In genomic region chr21:38760017-38760761, GRCh38 we compare ENCODE assay signal across 1 cellular context.
TF ChIP-seq lines count a peak whose summit lies in the region.

No MANE protein-coding gene starts in this region.

TF ChIP-seq in SK-N-SH, 30 proteins besides CTCF, POLR2A, EP300 and RAD21 (continued from another document):
- TF ChIP-seq IRF3 (IDR thresholded peaks at IDR 0.05; ENCODE audit: low read depth, low read length) (no peak), REST (IDR thresholded peaks at IDR 0.05; ENCODE audit: low read depth, low read length) (no peak), CHD2 (IDR thresholded peaks at IDR 0.05; ENCODE audit: low read length, partially characterized antibody) (no peak)
